In the genomic region with DNA sequence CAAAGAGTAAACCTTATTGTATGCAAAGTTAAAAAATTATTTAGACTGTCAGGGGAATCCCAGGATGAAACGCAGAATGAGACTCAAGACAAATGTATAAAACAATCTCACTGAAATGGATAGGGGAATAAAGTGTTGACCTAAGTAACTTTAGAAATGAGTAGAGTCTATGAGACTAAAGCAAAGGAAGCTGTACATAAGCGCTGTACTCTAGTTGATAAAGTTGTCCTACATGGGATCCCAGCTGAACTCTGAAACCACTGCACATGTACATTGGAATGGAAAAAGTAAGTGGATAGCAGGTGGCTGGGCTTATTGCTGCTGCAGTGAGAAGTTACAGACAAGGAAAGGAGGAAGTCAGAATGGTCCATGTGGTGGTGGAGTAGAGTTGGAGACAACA, we compare ENCODE assay signal across 1 cellular context.
TF ChIP-seq lines count a peak whose summit lies in the region.

No MANE protein-coding gene starts in this region.

TF ChIP-seq in HepG2, 621 proteins besides CTCF, POLR2A, EP300 and RAD21:
- TF ChIP-seq ZNF235 (CRISPR knock-in tag; IDR thresholded peaks at IDR 0.05; ENCODE audit: borderline replicate concordance) (no peak), SRF (IDR thresholded peaks at IDR 0.05; ENCODE audit: low read depth, low read length) (no peak), ZNF615 (CRISPR knock-in tag; IDR thresholded peaks at IDR 0.05; ENCODE audit: borderline replicate concordance) (peak; percentile 99; the same call in 1 of the 2 replicates)
